ENCODE assay signal across 8 cellular contexts in genomic region chr1:94481473-94481933, GRCh38.
DNase-seq lines count a peak whose midpoint lies in the region; ATAC-seq and TF ChIP-seq lines count a peak whose summit lies in the region.

No MANE protein-coding gene starts in this region.

- ATAC-seq in HG02623 (IDR thresholded peaks at IDR 0.05; ENCODE audit: unreplicated experiment), result peak; percentile 89

- no peak overlapping the region for H3K27ac ChIP-seq in brain microvascular endothelial cell

- H3K4me3 ChIP-seq in NB4 (ENCODE audit: low read depth, low read length) (no peak overlapping the region), brain microvascular endothelial cell (ENCODE audit: low read depth, low read length) (no peak overlapping the region)

- in situ Hi-C loops in brain microvascular endothelial cell (cut with HindIII; ENCODE audit: low pct_ligation_motif_present, low sequenced_read_pairs), result no loop called here

- peaks cover 2% of the 10 kb centered on the region for H3K36me3 ChIP-seq in brain microvascular endothelial cell (replicated peaks)

- TF ChIP-seq POLR2A in NB4 (IDR thresholded peaks at IDR 0.05; ENCODE audit: extremely low read depth, insufficient read length), result no peak

- H3K27me3 ChIP-seq in brain microvascular endothelial cell (replicated peaks), result no peaks in the 10 kb centered on the region

- peak; percentile 85 for TF ChIP-seq CTCF in GM12872 (IDR thresholded peaks at IDR 0.05; ENCODE audit: insufficient read depth, low read depth, low read length)
- peak; percentile 75 for TF ChIP-seq CTCF in NB4 (IDR thresholded peaks at IDR 0.05; ENCODE audit: low read depth, low read length)
- peak; percentile 88 for TF ChIP-seq CTCF in brain microvascular endothelial cell (IDR thresholded peaks at IDR 0.05; ENCODE audit: low read depth, low read length, missing control alignments)

- DNase-seq in 8988T (peak; percentile 9), NB4 (ENCODE audit: low read depth) (peak; percentile 73), SKM-1 treated with dmso at 0.1 percent for 144 hours (lab: John Stamatoyannopoulos, UW; ENCODE audit: unreplicated experiment) (peak; percentile 58), brain microvascular endothelial cell (peak; percentile 63), iPS-NIHi7 (ENCODE audit: extremely low spot score) (peak; percentile 86)
- DNase-seq in stimulated activated CD4-positive, alpha-beta T cell treated with anti-CD3 and anti-CD28 coated beads, Interleukin-12 subunit alpha, Interleukin-12 subunit beta, amount 100 ng/mL, for 48 hours (ENCODE audit: low read depth in 2 of 3, low spot score in 1 of 3), result peak in 2 of 3 donors; percentile 4 to 34

Comparison
In these comparisons a context has a peak if more than half of its experiments do, and no peak if none do; other contexts are left out.
1. DNase-seq: peak in every context shown above with its lines; median percentile 86 in iPS-NIHi7; 73 in NB4; 63 in brain microvascular endothelial cell; 58 in SKM-1 treated with dmso at 0.1 percent for 144 hours; 19 in stimulated activated CD4-positive, alpha-beta T cell treated with anti-CD3 and anti-CD28 coated beads, Interleukin-12 subunit alpha, Interleukin-12 subunit beta, amount 100 ng/mL, for 48 hours; 9 in 8988T.